In the genomic region with DNA sequence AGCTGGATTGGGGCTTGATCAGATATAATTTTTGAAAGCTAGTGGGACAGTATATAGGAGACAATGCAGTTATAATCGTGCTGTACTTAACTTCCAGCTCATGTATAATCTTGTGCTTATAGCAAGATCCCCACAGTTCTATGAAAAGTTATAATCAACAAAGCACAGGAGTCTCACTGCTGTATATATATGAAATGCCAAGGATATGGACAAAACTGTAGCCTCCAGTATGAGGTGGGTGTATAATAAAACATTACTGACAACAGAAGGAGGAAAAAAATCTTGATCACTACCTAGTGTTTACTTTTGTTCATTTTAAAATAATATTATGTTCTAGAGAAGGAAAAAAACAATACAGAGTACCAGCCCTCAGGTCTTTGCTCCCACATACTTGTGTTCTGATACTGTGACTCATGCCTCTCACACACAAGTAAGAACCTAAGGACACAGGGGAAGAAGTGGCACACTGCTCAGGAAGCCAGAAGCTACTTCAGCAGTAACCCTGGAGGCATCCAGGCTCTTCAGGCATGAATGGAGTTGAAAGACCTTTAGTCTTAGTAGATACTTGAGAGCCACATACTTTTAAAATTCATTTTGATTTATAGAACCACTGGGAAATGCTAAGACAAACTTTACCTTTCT, we compare ENCODE assay signal across 13 cellular contexts.
DNase-seq lines count a peak whose midpoint lies in the region; ATAC-seq and TF ChIP-seq lines count a peak whose summit lies in the region.
"Had no signal": no experiment of that assay in that cellular context is flagged by ENCODE, and none has a peak within 500 bp of the region (broad histone marks: within the 10 kb centered on the region; RNA-seq: fewer than 3 reads in every experiment).

No MANE protein-coding gene starts in this region.

- H3K36me3 ChIP-seq in skeletal muscle satellite cell (ENCODE audit: insufficient read depth, low read length) = no peaks in the 10 kb centered on the region
- H3K36me3 ChIP-seq: neutrophil had no signal

- no peak overlapping the region for H3K4me3 Mint-ChIP-seq in HFFc6
- H3K4me3 Mint-ChIP-seq in activated T-helper 17 cell treated with anti-CD3 and anti-CD28 coated beads, Interleukin-2, amount 50 U/mL, for 72 hours = no peak overlapping the region

- H3K27me3 ChIP-seq in skeletal muscle satellite cell (ENCODE audit: control insufficient read depth, insufficient read depth, low read length) = no peaks in the 10 kb centered on the region

- peaks cover 20% of the 10 kb centered on the region for H3K4me1 ChIP-seq in skeletal muscle satellite cell (ENCODE audit: control insufficient read depth, insufficient read depth, low read length)

- H3K4me3 ChIP-seq in foreskin fibroblast (ENCODE audit: low read depth in 1 of 2, low read length in 2 of 2) = no peak overlapping the region
- no peak overlapping the region for H3K4me3 ChIP-seq in skeletal muscle satellite cell (ENCODE audit: low read length)

- DNase-seq in HFFc6 = peak; percentile 70
- DNase-seq in foreskin fibroblast = peak; percentile 73 to 81
- DNase-seq in pons (ENCODE audit: low spot score) = no peak
- DNase-seq in HUDEP-2 (lab: John Stamatoyannopoulos, UW; ENCODE audit: unreplicated experiment in 76 of 76) = no peak
- DNase-seq: NCI-H1417; stimulated activated naive CD4-positive, alpha-beta T cell; T-helper 1 cell had no signal

- H3K4me1 Mint-ChIP-seq in HFFc6 (ENCODE audit: low read depth) = peaks cover 38% of the 10 kb centered on the region
- no peaks in the 10 kb centered on the region for H3K4me1 Mint-ChIP-seq in activated T-helper 17 cell treated with anti-CD3 and anti-CD28 coated beads, Interleukin-2, amount 50 U/mL, for 72 hours

- H3K4me2 ChIP-seq in skeletal muscle satellite cell (ENCODE audit: low read length) = peak overlapping the region; percentile 16

- H3K9me3 Mint-ChIP-seq in HFFc6 = no peaks in the 10 kb centered on the region
- no peaks in the 10 kb centered on the region for H3K9me3 Mint-ChIP-seq in activated T-helper 17 cell treated with anti-CD3 and anti-CD28 coated beads, Interleukin-2, amount 50 U/mL, for 72 hours

- TF ChIP-seq CTCF in HFFc6 (IDR thresholded peaks at IDR 0.05) = no peak
- no peak for TF ChIP-seq CTCF in foreskin fibroblast (IDR thresholded peaks at IDR 0.05; ENCODE audit: low read depth, low read length)

- H3K9ac ChIP-seq in skeletal muscle satellite cell (ENCODE audit: low read depth, low read length) = no peak overlapping the region

- no peaks in the 10 kb centered on the region for H3K9me3 ChIP-seq in skeletal muscle satellite cell (replicated peaks; ENCODE audit: low read length)
- H3K9me3 ChIP-seq: neutrophil had no signal

- peaks cover 6% of the 10 kb centered on the region for H3K36me3 Mint-ChIP-seq in HFFc6 (ENCODE audit: low read depth)
- H3K36me3 Mint-ChIP-seq in activated T-helper 17 cell treated with anti-CD3 and anti-CD28 coated beads, Interleukin-2, amount 50 U/mL, for 72 hours (ENCODE audit: low read depth) = no peaks in the 10 kb centered on the region

- peak overlapping the region; percentile 69 for H3K27ac Mint-ChIP-seq in HFFc6
- H3K27ac Mint-ChIP-seq in activated T-helper 17 cell treated with anti-CD3 and anti-CD28 coated beads, Interleukin-2, amount 50 U/mL, for 72 hours = no peak overlapping the region

- no peaks in the 10 kb centered on the region; the same call in 1 of the 2 replicates for H3K27me3 Mint-ChIP-seq in HFFc6 (ENCODE audit: insufficient read depth)
- peaks cover 21% of the 10 kb centered on the region for H3K27me3 Mint-ChIP-seq in activated T-helper 17 cell treated with anti-CD3 and anti-CD28 coated beads, Interleukin-2, amount 50 U/mL, for 72 hours

- ATAC-seq in activated T-helper 17 cell treated with anti-CD3 and anti-CD28 coated beads, Interleukin-2, amount 50 U/mL, for 72 hours (replicated peaks) = peak; percentile 52
- ATAC-seq in HG02610 (IDR thresholded peaks at IDR 0.05; ENCODE audit: unreplicated experiment) (no peak), GM21367 (IDR thresholded peaks at IDR 0.05; ENCODE audit: unreplicated experiment) (no peak)
- ATAC-seq: left lobe of liver had no signal

Comparison
In these comparisons a context has a peak if more than half of its experiments do, and no peak if none do; other contexts are left out.
1. DNase-seq: peak in HFFc6 (single experiment) and foreskin fibroblast (2 of 2); none in pons (single experiment) and HUDEP-2 (0 of 76).